ENCODE assay signal across 8 cellular contexts in genomic region chr16:27248886-27249285, GRCh38. TPM values are rescaled to one million over a fixed set of nuclear protein-coding genes. Genes with fewer than 3 reads are reported as not detected.
DNase-seq lines count a peak whose midpoint lies in the region; ATAC-seq and TF ChIP-seq lines count a peak whose summit lies in the region.
"Not testable (repeated sequence)": the region's sequence is repeated elsewhere in the genome, so short reads cannot be mapped to it uniquely, and the experiment has no call there.

No MANE protein-coding gene starts in this region.

- intact Hi-C loops in activated CD8-positive, alpha-beta T cell treated with anti-CD3 and anti-CD28 coated beads for 36 hours (cut with micrococcal nuclease); posterior vena cava (cut with DNase I): not testable (repeated sequence)

- H3K36me3 ChIP-seq in CD4-positive, CD25-positive, alpha-beta regulatory T cell (ENCODE audit: control insufficient read depth, insufficient read depth, low read length); right atrium auricular region: not testable (repeated sequence)

- H3K4me1 Mint-ChIP-seq in CD4-positive, CD25-positive, alpha-beta regulatory T cell = peaks cover 26 to 64% (median 45%) of the 10 kb centered on the region in 4 donors
- H3K4me1 Mint-ChIP-seq in T-helper 2 cell treated with Interferon-gamma antibody and Interleukin-4, amounts not matched to agents 5 μg/mL and 100 μg/mL, for 36 hours (ENCODE audit: low read depth) = peaks cover 76% of the 10 kb centered on the region
- H3K4me1 Mint-ChIP-seq in activated CD8-positive, alpha-beta T cell treated with anti-CD3 and anti-CD28 coated beads for 36 hours (ENCODE audit: low read depth) = peaks cover 85% of the 10 kb centered on the region
- peaks cover 88% of the 10 kb centered on the region for H3K4me1 Mint-ChIP-seq in activated naive CD4-positive, alpha-beta T cell treated with anti-CD3 and anti-CD28 coated beads, Interleukin-2, amount 50 U/mL, for 24 hours
- peaks cover 12% of the 10 kb centered on the region for H3K4me1 Mint-ChIP-seq in type B pancreatic cell (ENCODE audit: unreplicated experiment)

- H3K27ac ChIP-seq in CD4-positive, CD25-positive, alpha-beta regulatory T cell (ENCODE audit: insufficient read depth, low read length, poor library complexity, severe bottlenecking); right atrium auricular region: not testable (repeated sequence)

- H3K9me3 ChIP-seq in CD4-positive, CD25-positive, alpha-beta regulatory T cell (ENCODE audit: control insufficient read depth in 2 of 2, low read length in 2 of 2); right atrium auricular region: not testable (repeated sequence)

- not testable (repeated sequence) for H3K27me3 ChIP-seq in CD4-positive, CD25-positive, alpha-beta regulatory T cell (ENCODE audit: control insufficient read depth, insufficient read depth, low read length); right atrium auricular region

- peaks cover 16% of the 10 kb centered on the region for H3K4me1 ChIP-seq in CD4-positive, CD25-positive, alpha-beta regulatory T cell (ENCODE audit: control insufficient read depth, insufficient read depth, low read length, poor library complexity, severe bottlenecking)
- H3K4me1 ChIP-seq in right atrium auricular region = peaks cover 0 to 37% of the 10 kb centered on the region in 2 donors

- DNase-seq in CD4-positive, CD25-positive, alpha-beta regulatory T cell; T-helper 2 cell treated with Interferon-gamma antibody and Interleukin-4, amounts not matched to agents 5 μg/mL and 100 μg/mL, for 36 hours (ENCODE audit: low spot score); activated CD8-positive, alpha-beta T cell treated with anti-CD3 and anti-CD28 coated beads for 36 hours: not testable (repeated sequence)
- DNase-seq in activated T-cell treated with anti-CD3 and anti-CD28 coated beads, Interleukin-2, amount 50 U/mL, for 48 hours = peak; percentile 12 to 14
- DNase-seq in right atrium auricular region (ENCODE audit: low spot score) = peak; percentile 34
- peak; percentile 11 for DNase-seq in posterior vena cava (ENCODE audit: low spot score)
- peak; percentile 18 for DNase-seq in type B pancreatic cell (ENCODE audit: extremely low spot score, unreplicated experiment)

- H3K27me3 Mint-ChIP-seq in CD4-positive, CD25-positive, alpha-beta regulatory T cell; T-helper 2 cell treated with Interferon-gamma antibody and Interleukin-4, amounts not matched to agents 5 μg/mL and 100 μg/mL, for 36 hours (ENCODE audit: low read depth); activated CD8-positive, alpha-beta T cell treated with anti-CD3 and anti-CD28 coated beads for 36 hours; activated naive CD4-positive, alpha-beta T cell treated with anti-CD3 and anti-CD28 coated beads, Interleukin-2, amount 50 U/mL, for 24 hours; type B pancreatic cell: not testable (repeated sequence)

- H3K36me3 Mint-ChIP-seq in CD4-positive, CD25-positive, alpha-beta regulatory T cell = peaks cover 44% of the 10 kb centered on the region
- peaks cover 68% of the 10 kb centered on the region for H3K36me3 Mint-ChIP-seq in T-helper 2 cell treated with Interferon-gamma antibody and Interleukin-4, amounts not matched to agents 5 μg/mL and 100 μg/mL, for 36 hours (ENCODE audit: low read depth)
- H3K36me3 Mint-ChIP-seq in activated CD8-positive, alpha-beta T cell treated with anti-CD3 and anti-CD28 coated beads for 36 hours (ENCODE audit: low read depth) = peaks cover 67% of the 10 kb centered on the region
- peaks cover 32% of the 10 kb centered on the region for H3K36me3 Mint-ChIP-seq in activated naive CD4-positive, alpha-beta T cell treated with anti-CD3 and anti-CD28 coated beads, Interleukin-2, amount 50 U/mL, for 24 hours
- not testable (repeated sequence) for H3K36me3 Mint-ChIP-seq in type B pancreatic cell

- not testable (repeated sequence) for H3K4me3 ChIP-seq in CD4-positive, CD25-positive, alpha-beta regulatory T cell (ENCODE audit: low read depth, low read length); right atrium auricular region

- H3K4me3 Mint-ChIP-seq in CD4-positive, CD25-positive, alpha-beta regulatory T cell; T-helper 2 cell treated with Interferon-gamma antibody and Interleukin-4, amounts not matched to agents 5 μg/mL and 100 μg/mL, for 36 hours; activated CD8-positive, alpha-beta T cell treated with anti-CD3 and anti-CD28 coated beads for 36 hours; type B pancreatic cell: not testable (repeated sequence)
- H3K4me3 Mint-ChIP-seq in activated naive CD4-positive, alpha-beta T cell treated with anti-CD3 and anti-CD28 coated beads, Interleukin-2, amount 50 U/mL, for 24 hours = peak overlapping the region; percentile 15

- not testable (repeated sequence) for ATAC-seq in CD4-positive, CD25-positive, alpha-beta regulatory T cell (ENCODE audit: low read depth in 2 of 2); activated CD8-positive, alpha-beta T cell treated with anti-CD3 and anti-CD28 coated beads for 36 hours

- peak overlapping the region in 2 of 3 donors; percentile 65 to 83 for H3K27ac Mint-ChIP-seq in CD4-positive, CD25-positive, alpha-beta regulatory T cell
- peak overlapping the region; percentile 80 for H3K27ac Mint-ChIP-seq in T-helper 2 cell treated with Interferon-gamma antibody and Interleukin-4, amounts not matched to agents 5 μg/mL and 100 μg/mL, for 36 hours
- H3K27ac Mint-ChIP-seq in activated CD8-positive, alpha-beta T cell treated with anti-CD3 and anti-CD28 coated beads for 36 hours = peak overlapping the region; percentile 60
- peak overlapping the region; percentile 46 for H3K27ac Mint-ChIP-seq in activated naive CD4-positive, alpha-beta T cell treated with anti-CD3 and anti-CD28 coated beads, Interleukin-2, amount 50 U/mL, for 24 hours
- H3K27ac Mint-ChIP-seq in type B pancreatic cell = not testable (repeated sequence)

- POLR2A ChIA-PET in activated CD8-positive, alpha-beta T cell treated with anti-CD3 and anti-CD28 coated beads for 36 hours (lab: Charles Lee) = interaction anchor here (0.6 to 13.8 kb wide), 3 partner anchors 13 to 216 kb away, joined by 3 to 126 read pairs (median 4); no protein-coding TSS in a partner anchor

- H3K9me3 Mint-ChIP-seq in CD4-positive, CD25-positive, alpha-beta regulatory T cell; activated CD8-positive, alpha-beta T cell treated with anti-CD3 and anti-CD28 coated beads for 36 hours; activated naive CD4-positive, alpha-beta T cell treated with anti-CD3 and anti-CD28 coated beads, Interleukin-2, amount 50 U/mL, for 24 hours; type B pancreatic cell: not testable (repeated sequence)
- peaks cover 11% of the 10 kb centered on the region for H3K9me3 Mint-ChIP-seq in T-helper 2 cell treated with Interferon-gamma antibody and Interleukin-4, amounts not matched to agents 5 μg/mL and 100 μg/mL, for 36 hours

- CTCF ChIA-PET in activated CD8-positive, alpha-beta T cell treated with anti-CD3 and anti-CD28 coated beads for 36 hours (lab: Charles Lee) = interaction anchor here (0.9 to 6.0 kb wide), 5 partner anchors 9 to 69 kb away, joined by 3 to 29 read pairs (median 4); no protein-coding TSS in a partner anchor

- not testable (repeated sequence) for TF ChIP-seq CTCF in activated CD8-positive, alpha-beta T cell treated with anti-CD3 and anti-CD28 coated beads for 36 hours (IDR thresholded peaks at IDR 0.05); right atrium auricular region (IDR thresholded peaks at IDR 0.05); type B pancreatic cell (conservative IDR thresholded peaks at IDR 0.05)

RNA-seq across cellular contexts. Expression of gene NSMCE1, which starts 19.7 kb away (rescaled TPM):
- 40.0 TPM for total RNA-seq in CD4-positive, CD25-positive, alpha-beta regulatory T cell
- 100 to 1,000 TPM; 128 to 156 (median 138) TPM for polyA plus RNA-seq in CD4-positive, CD25-positive, alpha-beta regulatory T cell
- 100 to 1,000 TPM; 150 to 156 TPM for total RNA-seq in activated CD8-positive, alpha-beta T cell treated with anti-CD3 and anti-CD28 coated beads for 36 hours
- total RNA-seq in right atrium auricular region (10 to 100 TPM; 24.0 to 35.8 TPM), posterior vena cava (10 to 100 TPM; 45.3 to 52.0 TPM), type B pancreatic cell (ENCODE audit: low replicate concordance) (27.1 and 33.3 TPM in 2 replicates)

RNA-seq across cellular contexts. Expression of gene KDM8, which starts 45.6 kb away (rescaled TPM):
- 14.7 TPM for total RNA-seq in CD4-positive, CD25-positive, alpha-beta regulatory T cell
- polyA plus RNA-seq in CD4-positive, CD25-positive, alpha-beta regulatory T cell = 1 to 10 TPM; 2.8 to 8.8 (median 4.3) TPM
- total RNA-seq in activated CD8-positive, alpha-beta T cell treated with anti-CD3 and anti-CD28 coated beads for 36 hours = 10 to 100 TPM; 10.9 to 12.7 TPM
- 1 to 10 TPM; 2.9 to 3.8 TPM for total RNA-seq in right atrium auricular region
- total RNA-seq in posterior vena cava = 1 to 10 TPM; 4.4 to 4.6 TPM
- 6.3 and 11.1 TPM in 2 replicates for total RNA-seq in type B pancreatic cell (ENCODE audit: low replicate concordance)
